Comparison of ENCODE assay signal across 8 cellular contexts in the genomic region with DNA sequence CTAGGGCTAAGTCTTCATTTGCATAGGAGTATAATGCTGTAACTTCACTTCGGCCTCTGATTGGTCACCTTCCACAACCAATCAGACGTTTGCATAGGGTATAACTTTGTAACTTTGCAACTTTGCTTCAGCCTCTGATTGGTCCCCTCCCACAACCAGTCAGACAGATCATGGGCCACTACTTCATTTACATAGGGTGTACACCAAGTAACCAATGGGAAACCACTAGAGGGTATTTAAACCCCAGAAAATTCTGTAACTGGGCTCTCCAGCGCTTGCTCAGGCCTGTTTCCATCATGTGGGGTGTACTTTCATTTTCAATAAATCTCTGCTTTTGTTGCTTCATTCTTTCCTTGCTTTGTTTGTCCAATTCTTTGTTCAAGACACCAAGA. TPM values are rescaled to one million over a fixed set of nuclear protein-coding genes. Genes with fewer than 3 reads are reported as not detected.
A peak's percentile ranks its signal among the peaks of the same experiment; 100 is the strongest.
DNase-seq lines count a peak whose midpoint lies in the region; ATAC-seq, FAIRE-seq and TF ChIP-seq lines count a peak whose summit lies in the region.
"Not testable (repeated sequence)": the region's sequence is repeated elsewhere in the genome, so short reads cannot be mapped to it uniquely, and the experiment has no call there.

No MANE protein-coding gene starts in this region.

- peak overlapping the region; percentile 76 for H3K4me2 ChIP-seq in osteoblast (ENCODE audit: insufficient read depth, low read length)

- H3K9me3 Mint-ChIP-seq in T-cell; activated T-helper 17 cell treated with anti-CD3 and anti-CD28 coated beads, Interleukin-2, amount 50 U/mL, for 72 hours: not testable (repeated sequence)

- not testable (repeated sequence) for H3K79me2 ChIP-seq in osteoblast (ENCODE audit: insufficient read depth, low read length)

- H3K4me3 Mint-ChIP-seq in T-cell: peak overlapping the region in 1 of 3 donors; percentile 37
- peak overlapping the region; percentile 67 for H3K4me3 Mint-ChIP-seq in activated T-helper 17 cell treated with anti-CD3 and anti-CD28 coated beads, Interleukin-2, amount 50 U/mL, for 72 hours

- peak; percentile 53 for FAIRE-seq in GM19239 (lab: Jason Lieb, UNC)

- H3K36me3 ChIP-seq in osteoblast (ENCODE audit: insufficient read depth, low read length): not testable (repeated sequence)

- not testable (repeated sequence) for H3K27me3 ChIP-seq in osteoblast (ENCODE audit: insufficient read depth, low read length)

- H3K4me1 ChIP-seq in osteoblast (ENCODE audit: insufficient read depth, low read length): peaks cover 43% of the 10 kb centered on the region

- CTCF ChIA-PET in AG04449 (lab: Yijun Ruan, JAX): interaction anchor here (1.7 to 1.8 kb wide), 2 partner anchors 14 to 25 kb away, joined by 7 to 9 read pairs; no protein-coding TSS in a partner anchor
- CTCF ChIA-PET in T-cell (lab: Charles Lee): not testable (repeated sequence)

- DNase-seq in AG04449 (ENCODE audit: low read depth, low spot score); GM19239 (ENCODE audit: insufficient read length, low spot score); T-cell: not testable (repeated sequence)
- DNase-seq in NAMALWA (ENCODE audit: low spot score) (peak; percentile 92), cardiac fibroblast (ENCODE audit: low read depth in 2 of 2) (peak; percentile 67 to 69), foreskin fibroblast (peak; percentile 57 to 59), osteoblast (ENCODE audit: insufficient read length, low spot score, missing footprints) (peak; percentile 77)

- peak overlapping the region; percentile 43 for H2AFZ ChIP-seq in osteoblast (ENCODE audit: low read length)

- not testable (repeated sequence) for H3K36me3 Mint-ChIP-seq in T-cell; activated T-helper 17 cell treated with anti-CD3 and anti-CD28 coated beads, Interleukin-2, amount 50 U/mL, for 72 hours (ENCODE audit: low read depth)

- TF ChIP-seq CTCF in AG04449 (IDR thresholded peaks at IDR 0.05; ENCODE audit: insufficient read depth, low read length, missing control alignments); cardiac fibroblast (IDR thresholded peaks at IDR 0.05; ENCODE audit: low read depth, low read length); foreskin fibroblast (IDR thresholded peaks at IDR 0.05; ENCODE audit: low read depth, low read length); osteoblast (IDR thresholded peaks at IDR 0.05; ENCODE audit: extremely low read depth, low read depth, low read length): not testable (repeated sequence)

- H3K9me3 ChIP-seq in osteoblast (ENCODE audit: low read depth, low read length): not testable (repeated sequence)

- peak overlapping the region; percentile 49 for H3K27ac ChIP-seq in osteoblast (ENCODE audit: low read depth, low read length)

- not testable (repeated sequence) for H4K20me1 ChIP-seq in osteoblast (ENCODE audit: insufficient read depth, low read length)

- H3K27me3 Mint-ChIP-seq in T-cell; activated T-helper 17 cell treated with anti-CD3 and anti-CD28 coated beads, Interleukin-2, amount 50 U/mL, for 72 hours: not testable (repeated sequence)

- H3K4me1 Mint-ChIP-seq in T-cell: peaks cover 51 to 60% (median 55%) of the 10 kb centered on the region in 3 donors
- peaks cover 42% of the 10 kb centered on the region for H3K4me1 Mint-ChIP-seq in activated T-helper 17 cell treated with anti-CD3 and anti-CD28 coated beads, Interleukin-2, amount 50 U/mL, for 72 hours

- H3K27ac Mint-ChIP-seq in T-cell: peak overlapping the region; percentile 36 to 77
- H3K27ac Mint-ChIP-seq in activated T-helper 17 cell treated with anti-CD3 and anti-CD28 coated beads, Interleukin-2, amount 50 U/mL, for 72 hours: peak overlapping the region; percentile 89

- peak overlapping the region; percentile 33 for H3K4me3 ChIP-seq in AG04449 (ENCODE audit: low read depth, low read length)
- H3K4me3 ChIP-seq in cardiac fibroblast (replicated peaks in 1 of 2; ENCODE audit: low read depth in 2 of 2, low read length in 2 of 2): peak overlapping the region in 1 of 2 donors; percentile 2
- peak overlapping the region in 1 of 2 donors; percentile 16 for H3K4me3 ChIP-seq in foreskin fibroblast (ENCODE audit: low read depth in 1 of 2, low read length in 2 of 2)
- H3K4me3 ChIP-seq in osteoblast (ENCODE audit: insufficient read depth, low read length): peak overlapping the region; percentile 35

- not testable (repeated sequence) for ATAC-seq in T-cell (replicated peaks in 1 of 4)
- ATAC-seq in activated T-helper 17 cell treated with anti-CD3 and anti-CD28 coated beads, Interleukin-2, amount 50 U/mL, for 72 hours (replicated peaks): peak; percentile 18

- POLR2A ChIA-PET in AG04449 (lab: Yijun Ruan, JAX); T-cell (lab: Charles Lee): not testable (repeated sequence)

RNA-seq across cellular contexts. Expression of a gene that starts 10.2 kb away (rescaled TPM):
- total RNA-seq in T-cell (10 to 100 TPM; 10.6 to 32.5 (median 29.8) TPM), osteoblast (35.1 and 35.7 TPM in 2 replicates)
- 10 to 100 TPM; 50.3 to 74.0 TPM for total RNA-seq in activated T-helper 17 cell treated with anti-CD3 and anti-CD28 coated beads, Interleukin-2, amount 50 U/mL, for 72 hours

RNA-seq across cellular contexts. Expression of a gene that starts 11.8 kb away (rescaled TPM):
- total RNA-seq in T-cell (10 to 100 TPM; 16.4 to 21.7 (median 18.8) TPM), osteoblast (19.2 and 23.9 TPM in 2 replicates)
- total RNA-seq in activated T-helper 17 cell treated with anti-CD3 and anti-CD28 coated beads, Interleukin-2, amount 50 U/mL, for 72 hours: 10 to 100 TPM; 13.0 to 35.1 TPM
